In the genomic region with DNA sequence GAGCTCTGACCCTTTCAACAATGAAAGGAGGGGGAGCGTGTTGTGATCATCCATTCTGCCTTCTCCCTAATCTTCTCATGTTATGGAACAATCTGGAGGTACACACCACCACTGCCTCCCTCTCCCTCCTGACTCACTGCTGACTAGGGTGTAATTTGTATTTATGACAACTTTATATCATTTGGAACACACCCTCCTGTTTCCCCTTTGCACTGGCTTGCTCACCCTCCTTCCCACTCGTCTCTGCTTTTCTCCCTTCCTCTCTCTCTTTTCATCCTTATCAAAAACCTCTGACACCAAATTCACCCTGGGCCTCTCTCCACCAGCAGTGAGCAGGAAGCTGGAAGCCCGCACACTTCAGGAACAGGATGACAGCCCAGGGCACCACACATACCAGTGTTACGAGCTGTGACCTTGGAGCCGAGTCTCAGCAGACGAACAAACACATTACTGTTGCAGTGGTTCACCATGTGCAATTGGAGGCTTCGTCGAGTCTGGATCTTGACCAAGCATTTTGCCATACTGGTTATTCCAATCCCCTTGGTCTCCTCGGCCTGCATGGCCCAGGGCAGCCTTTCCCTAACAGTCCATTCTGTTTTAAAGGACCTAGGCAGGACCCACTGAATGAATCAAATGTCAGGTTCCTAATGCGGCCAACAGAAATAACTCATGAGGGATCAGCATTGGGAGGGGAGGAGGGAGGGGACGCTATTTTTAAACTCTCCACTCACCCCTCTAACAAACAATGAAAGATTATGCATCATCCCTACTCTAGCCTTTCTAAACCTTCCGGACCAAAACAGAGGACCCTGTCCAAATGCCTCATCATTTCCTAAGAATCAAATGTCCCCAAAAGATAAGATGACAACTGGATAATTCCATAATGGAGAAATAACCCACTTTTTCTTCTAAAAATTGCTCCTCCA, we compare ENCODE assay signal across 10 cellular contexts.
DNase-seq lines count a peak whose midpoint lies in the region; ATAC-seq and TF ChIP-seq lines count a peak whose summit lies in the region.
"Had no signal": no experiment of that assay in that cellular context is flagged by ENCODE, and none has a peak within 500 bp of the region (broad histone marks: within the 10 kb centered on the region; RNA-seq: fewer than 3 reads in every experiment).

No MANE protein-coding gene starts in this region.

- no peak overlapping the region for H3K4me3 Mint-ChIP-seq in stimulated activated memory B cell treated with anti-CD40 and anti-IgM and Interleukin-4, amounts not matched to agents 10 μg/mL and 1 μg/mL and 100 μg/mL, for 72 hours
- H3K4me3 Mint-ChIP-seq: activated B cell treated with CpG ODN at 0.5 μM for 24 hours, nephron progenitor cell had no signal

- no peak for TF ChIP-seq EP300 in tibial nerve (IDR thresholded peaks at IDR 0.05)

- H3K27ac Mint-ChIP-seq in stimulated activated memory B cell treated with anti-CD40 and anti-IgM and Interleukin-4, amounts not matched to agents 10 μg/mL and 1 μg/mL and 100 μg/mL, for 72 hours = no peak overlapping the region
- H3K27ac Mint-ChIP-seq: activated B cell treated with CpG ODN at 0.5 μM for 24 hours, nephron progenitor cell had no signal

- DNase-seq in HS-5 (ENCODE audit: low read depth) (peak; percentile 14), cardiac fibroblast (ENCODE audit: low read depth in 2 of 2) (peak; percentile 46 to 55), kidney tubule cell (ENCODE audit: low spot score) (peak; percentile 80), tibial nerve (ENCODE audit: low spot score in 2 of 2) (no peak), posterior vena cava (ENCODE audit: low spot score) (no peak), NCI-H748 (lab: John Stamatoyannopoulos, UW; ENCODE audit: unreplicated experiment) (no peak)
- DNase-seq: activated B cell treated with CpG ODN at 0.5 μM for 24 hours, nephron progenitor cell had no signal

- no peaks in the 10 kb centered on the region for H3K9me3 Mint-ChIP-seq in stimulated activated memory B cell treated with anti-CD40 and anti-IgM and Interleukin-4, amounts not matched to agents 10 μg/mL and 1 μg/mL and 100 μg/mL, for 72 hours
- H3K9me3 Mint-ChIP-seq: activated B cell treated with CpG ODN at 0.5 μM for 24 hours had no signal

- WGBS in tibial nerve, 2 donors = 28 to 29% methylated on average over 12 of the region's 12 CpGs

- no peaks in the 10 kb centered on the region for H3K27me3 Mint-ChIP-seq in stimulated activated memory B cell treated with anti-CD40 and anti-IgM and Interleukin-4, amounts not matched to agents 10 μg/mL and 1 μg/mL and 100 μg/mL, for 72 hours
- H3K27me3 Mint-ChIP-seq: activated B cell treated with CpG ODN at 0.5 μM for 24 hours had no signal

- H3K9me3 ChIP-seq in tibial nerve = no peaks in the 10 kb centered on the region

- H3K4me3 ChIP-seq in cardiac fibroblast (replicated peaks in 1 of 2; ENCODE audit: low read depth in 2 of 2, low read length in 2 of 2) (no peak overlapping the region), tibial nerve (no peak overlapping the region)

- intact Hi-C loops in posterior vena cava (cut with DNase I) = no loop called here

- no peaks in the 10 kb centered on the region for H3K27me3 ChIP-seq in tibial nerve

- no peak for TF ChIP-seq POLR2A in tibial nerve (IDR thresholded peaks at IDR 0.05)

- ATAC-seq in stimulated activated memory B cell treated with anti-CD40 and anti-IgM and Interleukin-4, amounts not matched to agents 10 μg/mL and 1 μg/mL and 100 μg/mL, for 72 hours = peak; percentile 34
- no peak for ATAC-seq in GM21529 (IDR thresholded peaks at IDR 0.05; ENCODE audit: unreplicated experiment)

- H3K36me3 ChIP-seq in tibial nerve = no peaks in the 10 kb centered on the region

- H3K4me1 ChIP-seq in tibial nerve = peaks cover 0 to 16% (median 0%) of the 10 kb centered on the region in 4 donors

- peak overlapping the region in 1 of 4 donors; percentile 7 for H3K27ac ChIP-seq in tibial nerve

- H3K36me3 Mint-ChIP-seq in stimulated activated memory B cell treated with anti-CD40 and anti-IgM and Interleukin-4, amounts not matched to agents 10 μg/mL and 1 μg/mL and 100 μg/mL, for 72 hours = no peaks in the 10 kb centered on the region

- no peaks in the 10 kb centered on the region for H3K4me1 Mint-ChIP-seq in stimulated activated memory B cell treated with anti-CD40 and anti-IgM and Interleukin-4, amounts not matched to agents 10 μg/mL and 1 μg/mL and 100 μg/mL, for 72 hours
- H3K4me1 Mint-ChIP-seq: activated B cell treated with CpG ODN at 0.5 μM for 24 hours had no signal

- no peak for TF ChIP-seq CTCF in cardiac fibroblast (IDR thresholded peaks at IDR 0.05; ENCODE audit: low read depth, low read length)
- TF ChIP-seq CTCF in tibial nerve (IDR thresholded peaks at IDR 0.05) = no peak

Comparison
In these comparisons a context has a peak if more than half of its experiments do, and no peak if none do; other contexts are left out.
1. DNase-seq: peak in HS-5 (single experiment), cardiac fibroblast (2 of 2) and kidney tubule cell (single experiment); none in tibial nerve (0 of 2), posterior vena cava (single experiment) and NCI-H748 (single experiment).